In the genomic region with DNA sequence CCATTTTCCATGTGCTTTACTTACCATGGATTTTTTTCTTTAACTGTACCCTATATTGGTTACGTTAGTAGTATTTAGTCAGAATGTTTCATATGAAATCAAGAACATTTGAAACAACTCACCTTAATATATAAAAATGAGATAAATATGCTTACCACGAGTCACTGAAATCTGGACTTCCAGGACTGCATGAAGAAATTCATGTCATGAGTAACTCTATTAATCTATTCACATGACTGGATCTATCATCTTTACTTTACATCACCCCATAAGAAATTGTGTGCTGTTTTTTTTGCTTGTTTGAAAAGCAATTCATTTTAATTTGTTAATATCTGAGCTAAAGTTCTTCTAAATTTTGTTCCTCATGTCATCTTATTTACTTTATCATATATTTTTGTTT, we compare ENCODE assay signal across 30 cellular contexts. TPM values are rescaled to one million over a fixed set of nuclear protein-coding genes. Genes with fewer than 3 reads are reported as not detected.
DNase-seq lines count a peak whose midpoint lies in the region; ATAC-seq, FAIRE-seq and TF ChIP-seq lines count a peak whose summit lies in the region.
"Had no signal": no experiment of that assay in that cellular context is flagged by ENCODE, and none has a peak within 500 bp of the region (broad histone marks: within the 10 kb centered on the region; RNA-seq: fewer than 3 reads in every experiment).

No MANE protein-coding gene starts in this region.

- no peak overlapping the region for H2BK15ac ChIP-seq in IMR-90 (ENCODE audit: low read depth, low read length)

- FAIRE-seq in frontal cortex (lab: Jason Lieb, UNC): peak; percentile 31
- FAIRE-seq: A204.1, GM12892, H1 had no signal

- H2BK20ac ChIP-seq in IMR-90 (ENCODE audit: low read depth, low read length): no peak overlapping the region

- no peaks in the 10 kb centered on the region for H3K36me3 Mint-ChIP-seq in CD8-positive, alpha-beta T cell
- no peaks in the 10 kb centered on the region for H3K36me3 Mint-ChIP-seq in activated T-helper 2 cell treated with anti-CD3 and anti-CD28 coated beads, Interferon-gamma antibody, Interleukin-2, Interleukin-4, amounts not matched to agents 10 μg/mL and 5 μg/mL and 100 μg/mL, durations not matched to agents 14 hours and 24 hours and 36 hours (ENCODE audit: low read depth)

- DNase-seq in ELR (ENCODE audit: low read depth) (peak; percentile 15), IMR-90 (peak; percentile 34), epithelial cell of esophagus (ENCODE audit: low read depth) (peak; percentile 39), frontal cortex (ENCODE audit: low spot score in 2 of 2) (no peak), sciatic nerve (ENCODE audit: low spot score) (no peak), DMS153 treated with DMSO at 0.1 percent for 48 hours (lab: John Stamatoyannopoulos, UW; ENCODE audit: unreplicated experiment) (no peak)
- no peak for DNase-seq in CD8-positive, alpha-beta T cell
- DNase-seq in activated T-helper 2 cell treated with anti-CD3 and anti-CD28 coated beads, Interferon-gamma antibody, Interleukin-2, Interleukin-4, amounts not matched to agents 10 μg/mL and 5 μg/mL and 100 μg/mL, durations not matched to agents 14 hours and 24 hours and 36 hours (ENCODE audit: low spot score): no peak
- DNase-seq: AML-193; CD4-positive, alpha-beta T cell; COR-L47; DMS79; MV-4-11; NCI-H1105 treated with DMSO at 0.1 percent for 48 hours; NCI-H1694; NCI-H2029 treated with DMSO at 0.1 percent for 48 hours; NCI-H2227 treated with DMSO at 0.1 percent for 48 hours; NCI-H510A; NCI-H69; SHP77 had no signal

- no peak overlapping the region for H4K91ac ChIP-seq in IMR-90 (ENCODE audit: insufficient read depth, low read depth, low read length)

- H3K4me3 Mint-ChIP-seq in CD8-positive, alpha-beta T cell: no peak overlapping the region
- no peak overlapping the region for H3K4me3 Mint-ChIP-seq in activated T-helper 2 cell treated with anti-CD3 and anti-CD28 coated beads, Interferon-gamma antibody, Interleukin-2, Interleukin-4, amounts not matched to agents 10 μg/mL and 5 μg/mL and 100 μg/mL, durations not matched to agents 14 hours and 24 hours and 36 hours (ENCODE audit: low read depth)
- H3K4me3 Mint-ChIP-seq: CD4-positive, alpha-beta T cell had no signal

- no peak overlapping the region for H2BK5ac ChIP-seq in IMR-90 (ENCODE audit: low read depth, low read length, poor library complexity, severe bottlenecking)

- H3K27ac Mint-ChIP-seq in CD8-positive, alpha-beta T cell: no peak overlapping the region
- H3K27ac Mint-ChIP-seq in activated T-helper 2 cell treated with anti-CD3 and anti-CD28 coated beads, Interferon-gamma antibody, Interleukin-2, Interleukin-4, amounts not matched to agents 10 μg/mL and 5 μg/mL and 100 μg/mL, durations not matched to agents 14 hours and 24 hours and 36 hours: no peak overlapping the region
- H3K27ac Mint-ChIP-seq: CD4-positive, alpha-beta T cell had no signal

- peaks cover 2% of the 10 kb centered on the region; the same call in 1 of the 2 replicates for H3K4me1 ChIP-seq in IMR-90 (ENCODE audit: control insufficient read depth, insufficient read depth, low read length)
- H3K4me1 ChIP-seq in CD8-positive, alpha-beta T cell (ENCODE audit: insufficient read depth, low read length): no peaks in the 10 kb centered on the region
- H3K4me1 ChIP-seq: BLaER1 treated with 17β-estradiol and CSF1 and Interleukin-3, amounts not matched to agents 10 nM and 100 nM had no signal

- H3K9me1 ChIP-seq in IMR-90 (ENCODE audit: insufficient read depth, low read length): no peaks in the 10 kb centered on the region

- H4K8ac ChIP-seq in IMR-90 (ENCODE audit: low read depth in 2 of 2, low read length in 2 of 2): no peak overlapping the region

- no peaks in the 10 kb centered on the region for H4K20me1 ChIP-seq in IMR-90 (ENCODE audit: insufficient read depth, low read length)
- H4K20me1 ChIP-seq: BLaER1 treated with 17β-estradiol and CSF1 and Interleukin-3, amounts not matched to agents 10 nM and 100 nM had no signal

- POLR2A ChIA-PET in IMR-90 (lab: Charles Lee; ENCODE audit: unreplicated experiment): no interaction called here
- POLR2A ChIA-PET in CD8-positive, alpha-beta T cell (lab: Charles Lee): no interaction called here

- H3K27me3 ChIP-seq in IMR-90 (ENCODE audit: control insufficient read depth, insufficient read depth, low read length): no peaks in the 10 kb centered on the region
- no peaks in the 10 kb centered on the region for H3K27me3 ChIP-seq in CD8-positive, alpha-beta T cell (ENCODE audit: insufficient read depth, low read length)
- H3K27me3 ChIP-seq: BLaER1 treated with 17β-estradiol and CSF1 and Interleukin-3, amounts not matched to agents 10 nM and 100 nM had no signal

- no peaks in the 10 kb centered on the region for H3K36me3 ChIP-seq in IMR-90 (ENCODE audit: control insufficient read depth, insufficient read depth, low read length)
- no peaks in the 10 kb centered on the region for H3K36me3 ChIP-seq in CD8-positive, alpha-beta T cell (ENCODE audit: insufficient read depth, low read length)
- H3K36me3 ChIP-seq: BLaER1 treated with 17β-estradiol and CSF1 and Interleukin-3, amounts not matched to agents 10 nM and 100 nM had no signal

- no peak overlapping the region for H2AK9ac ChIP-seq in IMR-90 (replicated peaks; ENCODE audit: low read depth, low read length, poor library complexity)

- no peaks in the 10 kb centered on the region for H3K9me3 Mint-ChIP-seq in CD8-positive, alpha-beta T cell
- no peaks in the 10 kb centered on the region for H3K9me3 Mint-ChIP-seq in activated T-helper 2 cell treated with anti-CD3 and anti-CD28 coated beads, Interferon-gamma antibody, Interleukin-2, Interleukin-4, amounts not matched to agents 10 μg/mL and 5 μg/mL and 100 μg/mL, durations not matched to agents 14 hours and 24 hours and 36 hours
- H3K9me3 Mint-ChIP-seq: CD4-positive, alpha-beta T cell had no signal

- TF ChIP-seq CTCF in IMR-90 (conservative IDR thresholded peaks at IDR 0.05; ENCODE audit: low read depth, low read length): no peak
- no peak for TF ChIP-seq CTCF in epithelial cell of esophagus (IDR thresholded peaks at IDR 0.05; ENCODE audit: insufficient read depth, low read depth, low read length, missing control alignments)
- no peak for TF ChIP-seq CTCF in CD8-positive, alpha-beta T cell (IDR thresholded peaks at IDR 0.05)

- no peak overlapping the region for H3K4ac ChIP-seq in IMR-90 (ENCODE audit: low read depth, low read length)

- no peaks in the 10 kb centered on the region for H3K9me3 ChIP-seq in IMR-90 (ENCODE audit: control insufficient read depth, insufficient read depth, low read length)
- no peaks in the 10 kb centered on the region for H3K9me3 ChIP-seq in CD8-positive, alpha-beta T cell (ENCODE audit: low read length)
- H3K9me3 ChIP-seq: BLaER1 treated with 17β-estradiol and CSF1 and Interleukin-3, amounts not matched to agents 10 nM and 100 nM had no signal

- H4K5ac ChIP-seq in IMR-90 (ENCODE audit: low read depth, low read length): no peak overlapping the region

- dilution Hi-C loops in IMR-90 (cut with HindIII; ENCODE audit: low sequenced_read_pairs, unreplicated experiment): loop anchor here (25.0 kb wide), 1 partner anchor 338 kb away; no protein-coding TSS in a partner anchor

- H2BK120ac ChIP-seq in IMR-90 (ENCODE audit: low read depth, low read length): no peak overlapping the region

- H3K4me3 ChIP-seq in IMR-90 (ENCODE audit: insufficient read depth, low read depth, low read length): no peak overlapping the region
- H3K4me3 ChIP-seq in epithelial cell of esophagus (ENCODE audit: low read length): no peak overlapping the region
- H3K4me3 ChIP-seq in CD8-positive, alpha-beta T cell (ENCODE audit: low read depth, low read length): no peak overlapping the region
- H3K4me3 ChIP-seq: BLaER1 treated with 17β-estradiol and CSF1 and Interleukin-3, amounts not matched to agents 10 nM and 100 nM had no signal

- no peak overlapping the region for H3K14ac ChIP-seq in IMR-90 (replicated peaks; ENCODE audit: low read depth, low read length)

- CTCF ChIA-PET in IMR-90 (lab: Yijun Ruan, JAX): no interaction called here
- CTCF ChIA-PET in CD8-positive, alpha-beta T cell (lab: Charles Lee): no interaction called here

- intact Hi-C loops in IMR-90 (cut with micrococcal nuclease) (loop anchor here (5.0 kb wide), 1 partner anchor 108 kb away; no protein-coding TSS in a partner anchor), sciatic nerve (cut with DNase I) (no loop called here)
- intact Hi-C loops in CD8-positive, alpha-beta T cell (cut with DNase I, micrococcal nuclease): no loop called here
- intact Hi-C loops in activated T-helper 2 cell treated with anti-CD3 and anti-CD28 coated beads, Interferon-gamma antibody, Interleukin-2, Interleukin-4, amounts not matched to agents 10 μg/mL and 5 μg/mL and 100 μg/mL, durations not matched to agents 14 hours and 24 hours and 36 hours (cut with micrococcal nuclease): no loop called here

- no peak overlapping the region for H3K9ac ChIP-seq in IMR-90 (ENCODE audit: low read depth, low read length)
- H3K9ac ChIP-seq: BLaER1 treated with 17β-estradiol and CSF1 and Interleukin-3, amounts not matched to agents 10 nM and 100 nM had no signal

- no peaks in the 10 kb centered on the region for H3K79me1 ChIP-seq in IMR-90 (ENCODE audit: low read depth in 1 of 2, low read length in 2 of 2)

- H3K4me2 ChIP-seq in IMR-90 (ENCODE audit: low read depth, low read length): no peak overlapping the region
- H3K4me2 ChIP-seq: BLaER1 treated with 17β-estradiol and CSF1 and Interleukin-3, amounts not matched to agents 10 nM and 100 nM had no signal

- ATAC-seq in IMR-90 (ENCODE audit: low read depth): no peak
- ATAC-seq in sciatic nerve: no peak
- ATAC-seq in CD8-positive, alpha-beta T cell: no peak
- ATAC-seq: HCT116, Panc1 had no signal

- H2AFZ ChIP-seq in IMR-90 (replicated peaks; ENCODE audit: low read length, poor library complexity): no peak overlapping the region

- TF ChIP-seq POLR2A in IMR-90 (IDR thresholded peaks at IDR 0.05; ENCODE audit: low read depth, low read length): no peak

- no peak overlapping the region for H3K23ac ChIP-seq in IMR-90 (ENCODE audit: low read depth, low read length)

- no peak overlapping the region for H3K27ac ChIP-seq in IMR-90 (ENCODE audit: insufficient read depth, low read length)
- no peak overlapping the region for H3K27ac ChIP-seq in CD8-positive, alpha-beta T cell (ENCODE audit: low read depth, low read length)
- H3K27ac ChIP-seq: BLaER1 treated with 17β-estradiol and CSF1 and Interleukin-3, amounts not matched to agents 10 nM and 100 nM; RWPE1 had no signal

- H3K18ac ChIP-seq in IMR-90 (ENCODE audit: low read depth, low read length): no peak overlapping the region

- no peak for TF ChIP-seq RAD21 in IMR-90 (IDR thresholded peaks at IDR 0.05; ENCODE audit: low read length)

- H3K27me3 Mint-ChIP-seq in CD8-positive, alpha-beta T cell (ENCODE audit: low read depth): no peaks in the 10 kb centered on the region
- peaks cover 8% of the 10 kb centered on the region for H3K27me3 Mint-ChIP-seq in activated T-helper 2 cell treated with anti-CD3 and anti-CD28 coated beads, Interferon-gamma antibody, Interleukin-2, Interleukin-4, amounts not matched to agents 10 μg/mL and 5 μg/mL and 100 μg/mL, durations not matched to agents 14 hours and 24 hours and 36 hours (ENCODE audit: low read depth)
- H3K27me3 Mint-ChIP-seq: CD4-positive, alpha-beta T cell had no signal

- no TSS peak for BruUV-seq in IMR-90 (replicated peaks; lab: Mats Ljungman, UMichigan)

- H3K4me1 Mint-ChIP-seq in CD8-positive, alpha-beta T cell (ENCODE audit: low read depth): no peaks in the 10 kb centered on the region
- no peaks in the 10 kb centered on the region for H3K4me1 Mint-ChIP-seq in activated T-helper 2 cell treated with anti-CD3 and anti-CD28 coated beads, Interferon-gamma antibody, Interleukin-2, Interleukin-4, amounts not matched to agents 10 μg/mL and 5 μg/mL and 100 μg/mL, durations not matched to agents 14 hours and 24 hours and 36 hours (ENCODE audit: low read depth)

- WGBS in IMR-90 (ENCODE audit: extremely low coverage in 2 of 2, insufficient read length in 1 of 2), 2 experiments: no CpG with 5 or more reads among the region's 2 CpGs

- no peak overlapping the region for H3K56ac ChIP-seq in IMR-90 (ENCODE audit: extremely low read depth, insufficient read depth, low read length)

- in situ Hi-C loops in IMR-90 (cut with MboI; ENCODE audit: low sequenced_read_pairs): no loop called here

- no peak overlapping the region for H2AK5ac ChIP-seq in IMR-90 (ENCODE audit: low read depth, low read length)

RNA-seq across cellular contexts. Expression of gene EPYC, which starts 5.3 kb away (rescaled TPM):
- total RNA-seq in IMR-90 (2012; rRNA removed): not detected in 2 replicates
- polyA plus RNA-seq in IMR-90 (2012; rRNA removed): not detected in 2 replicates
- not detected in 2 replicates for polyA plus RNA-seq in IMR-90 (2012; cell fraction: cytosol; rRNA removed)
- polyA plus RNA-seq in IMR-90 (2012; cell fraction: nucleus; rRNA removed; ENCODE audit: low replicate concordance): not detected in 2 replicates
- not detected for total RNA-seq in frontal cortex
- not detected for total RNA-seq in sciatic nerve
- not detected for total RNA-seq in CD8-positive, alpha-beta T cell
- not detected in 2 replicates for total RNA-seq in activated T-helper 2 cell treated with anti-CD3 and anti-CD28 coated beads, Interferon-gamma antibody, Interleukin-2, Interleukin-4, amounts not matched to agents 10 μg/mL and 5 μg/mL and 100 μg/mL, durations not matched to agents 14 hours and 24 hours and 36 hours
- total RNA-seq: CD4-positive, alpha-beta T cell; H1 had no signal
- polyA plus RNA-seq: H1 had no signal

RNA-seq across cellular contexts. Expression of gene CCER1, which starts 44.5 kb away (rescaled TPM):
- total RNA-seq in IMR-90 (2012; rRNA removed) (not detected in 2 replicates), frontal cortex (not detected), sciatic nerve (not detected)
- polyA plus RNA-seq in IMR-90 (2012; rRNA removed): not detected in 2 replicates
- polyA plus RNA-seq in IMR-90 (2012; cell fraction: cytosol; rRNA removed): not detected in 2 replicates
- not detected in 2 replicates for polyA plus RNA-seq in IMR-90 (2012; cell fraction: nucleus; rRNA removed; ENCODE audit: low replicate concordance)
- total RNA-seq in CD8-positive, alpha-beta T cell: not detected
- not detected in 2 replicates for total RNA-seq in activated T-helper 2 cell treated with anti-CD3 and anti-CD28 coated beads, Interferon-gamma antibody, Interleukin-2, Interleukin-4, amounts not matched to agents 10 μg/mL and 5 μg/mL and 100 μg/mL, durations not matched to agents 14 hours and 24 hours and 36 hours
- total RNA-seq: CD4-positive, alpha-beta T cell; H1; M059J; SK-MEL-5 had no signal
- polyA plus RNA-seq: AG04450, H1 had no signal

RNA-seq across cellular contexts. Expression of gene KERA, which starts 58.3 kb away (rescaled TPM):
- not detected in 2 replicates for total RNA-seq in IMR-90 (2012; rRNA removed)
- polyA plus RNA-seq in IMR-90 (2012; rRNA removed): not detected in 2 replicates
- not detected in 2 replicates for polyA plus RNA-seq in IMR-90 (2012; cell fraction: cytosol; rRNA removed)
- not detected in 2 replicates for polyA plus RNA-seq in IMR-90 (2012; cell fraction: nucleus; rRNA removed; ENCODE audit: low replicate concordance)
- total RNA-seq in frontal cortex: 1.2 TPM
- total RNA-seq in sciatic nerve: 0.18 TPM
- not detected for total RNA-seq in CD8-positive, alpha-beta T cell
- total RNA-seq in activated T-helper 2 cell treated with anti-CD3 and anti-CD28 coated beads, Interferon-gamma antibody, Interleukin-2, Interleukin-4, amounts not matched to agents 10 μg/mL and 5 μg/mL and 100 μg/mL, durations not matched to agents 14 hours and 24 hours and 36 hours: not detected in 2 replicates
- total RNA-seq: CD4-positive, alpha-beta T cell; H1; M059J; SK-MEL-5 had no signal
- polyA plus RNA-seq: AG04450, H1 had no signal

Comparison
In these comparisons a context has a peak if more than half of its experiments do, and no peak if none do; other contexts are left out.
1. DNase-seq: peak in ELR (single experiment), IMR-90 (single experiment) and epithelial cell of esophagus (single experiment); none in frontal cortex (0 of 2), sciatic nerve (single experiment), DMS153 treated with DMSO at 0.1 percent for 48 hours (single experiment), CD8-positive, alpha-beta T cell (0 of 7) and activated T-helper 2 cell treated with anti-CD3 and anti-CD28 coated beads, Interferon-gamma antibody, Interleukin-2, Interleukin-4, amounts not matched to agents 10 μg/mL and 5 μg/mL and 100 μg/mL, durations not matched to agents 14 hours and 24 hours and 36 hours (single experiment).